In the genomic region with DNA sequence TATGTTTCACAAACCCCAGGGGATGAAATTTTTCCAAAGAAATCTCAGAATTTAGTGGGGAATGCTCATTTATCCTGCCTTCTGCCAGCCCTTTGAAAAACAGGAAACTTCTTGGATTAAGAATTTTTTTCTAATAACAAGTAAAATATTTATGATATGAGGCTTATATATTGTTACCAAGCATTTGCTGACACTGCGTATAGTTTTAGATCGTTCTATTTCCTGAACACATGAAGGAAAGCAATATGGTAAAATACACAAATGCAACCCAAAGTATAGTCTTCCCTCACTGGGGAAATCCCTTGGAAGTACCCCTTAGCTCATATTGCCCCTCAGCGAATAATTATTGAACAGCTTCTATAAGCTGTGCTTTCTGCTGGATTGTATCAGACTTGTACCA, we compare ENCODE assay signal across 28 cellular contexts. TPM values are rescaled to one million over a fixed set of nuclear protein-coding genes. Genes with fewer than 3 reads are reported as not detected.
"Had no signal": no experiment of that assay in that cellular context is flagged by ENCODE, and none has a peak within 500 bp of the region (broad histone marks: within the 10 kb centered on the region; RNA-seq: fewer than 3 reads in every experiment).

No MANE protein-coding gene starts in this region.

- H3K9me3 ChIP-seq: ovary, suprapubic skin, testis, transverse colon, upper lobe of right lung, uterus had no signal

- H3K79me2 ChIP-seq: parathyroid adenoma had no signal

- H3K27me3 ChIP-seq: neural progenitor cell, ovary, spleen, suprapubic skin, testis, tibial artery, transverse colon, upper lobe of right lung, uterus had no signal

- H3K4me1 ChIP-seq: neural progenitor cell, parathyroid adenoma, psoas muscle, spleen, testis, upper lobe of right lung, uterus had no signal

- ATAC-seq: natural killer cell; psoas muscle; right cardiac atrium; sciatic nerve; stimulated activated memory B cell treated with anti-CD40 and anti-IgM and Interleukin-4, amounts not matched to agents 10 μg/mL and 1 μg/mL and 100 μg/mL, for 72 hours; stimulated activated naive CD8-positive, alpha-beta T cell treated with anti-CD3 and anti-CD28 coated beads, Interleukin-15, amount 100 ng/mL, for 72 hours; stimulated activated naive CD8-positive, alpha-beta T cell treated with anti-CD3 and anti-CD28 coated beads, Interleukin-15, Interleukin-2, amounts not matched to agents 100 U/mL and 50 U/mL, for 24 hours; upper lobe of right lung had no signal

- H3K4me2 ChIP-seq: neural progenitor cell, smooth muscle cell had no signal

- DNase-seq: natural killer cell; occipital lobe; ovary; posterior cingulate gyrus; psoas muscle; right cardiac atrium; spleen; stimulated activated CD4-positive, alpha-beta T cell treated with anti-CD3 and anti-CD28 coated beads, Interleukin-12 subunit alpha, Interleukin-12 subunit beta, amount 100 ng/mL, for 4 hours; stimulated activated CD4-positive, alpha-beta T cell treated with anti-CD3 and anti-CD28 coated beads, Interleukin-1b, Interleukin-23, amount 100 ng/mL, for 48 hours; stimulated activated CD4-positive, alpha-beta T cell treated with anti-CD3 and anti-CD28 coated beads, Interleukin-4, amount 100 ng/mL, for 1 hour; stimulated activated CD4-positive, alpha-beta T cell treated with anti-CD3 and anti-CD28 coated beads, Interleukin-4, amount 100 ng/mL, for 4 hours; stimulated activated CD8-positive, alpha-beta memory T cell treated with anti-CD3 and anti-CD28 coated beads, Interleukin-4, amount 100 ng/mL, for 48 hours; stimulated activated naive CD4-positive, alpha-beta T cell; stimulated activated naive CD8-positive, alpha-beta T cell treated with anti-CD3 and anti-CD28 coated beads, Interleukin-15, amount 100 ng/mL, for 72 hours; stimulated activated naive CD8-positive, alpha-beta T cell treated with anti-CD3 and anti-CD28 coated beads, Interleukin-15, Interleukin-2, amounts not matched to agents 100 U/mL and 50 U/mL, for 24 hours; substantia nigra; testis; tibial artery; transverse colon; upper lobe of right lung; uterus had no signal

- H3K27ac ChIP-seq: neural progenitor cell, ovary, parathyroid adenoma, psoas muscle, skin epidermis, spleen, suprapubic skin, testis, tibial artery, transverse colon, upper lobe of right lung, uterus had no signal

- H3K36me3 ChIP-seq: neural progenitor cell, ovary, upper lobe of right lung, uterus had no signal

- H2AFZ ChIP-seq: neural progenitor cell, parathyroid adenoma had no signal

- H3K9ac ChIP-seq: neural progenitor cell, parathyroid adenoma had no signal

- H3K4me3 ChIP-seq: neural progenitor cell, ovary, psoas muscle, skin epidermis, smooth muscle cell, spleen, suprapubic skin, testis, tibial artery, transverse colon, upper lobe of right lung, uterus had no signal

RNA-seq across cellular contexts. Expression of gene MND1, which starts 54.4 kb away (rescaled TPM):
- total RNA-seq: sciatic nerve, suprapubic skin, upper lobe of right lung had no signal
